ENCODE assay signal across 9 cellular contexts in the genomic region with DNA sequence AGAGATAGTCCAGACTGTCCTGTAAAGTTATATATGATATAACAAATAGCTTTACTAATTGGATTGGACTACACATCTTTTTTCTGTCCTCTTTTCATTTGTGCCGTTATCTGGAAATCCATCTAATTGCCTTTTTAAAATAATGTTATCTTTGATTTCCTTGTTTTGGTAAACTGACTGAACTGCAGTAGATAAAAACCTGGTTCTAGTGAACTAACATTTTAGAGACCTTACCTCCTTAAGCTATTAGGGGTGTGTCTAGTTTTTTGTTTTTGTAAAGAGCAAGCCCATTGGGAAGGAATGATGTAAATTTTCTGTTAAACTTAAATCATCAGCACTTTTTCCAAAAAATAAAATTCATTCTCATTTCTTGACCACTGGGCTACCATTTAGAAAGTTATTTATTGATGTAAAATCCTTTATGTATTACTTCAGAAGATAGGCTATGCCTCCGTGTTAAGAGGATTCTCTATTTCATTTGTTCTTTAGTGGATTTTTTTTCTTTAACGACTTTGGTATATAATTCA. TPM values are rescaled to one million over a fixed set of nuclear protein-coding genes. Genes with fewer than 3 reads are reported as not detected.
DNase-seq lines count a peak whose midpoint lies in the region; ATAC-seq, FAIRE-seq and TF ChIP-seq lines count a peak whose summit lies in the region.
"Had no signal": no experiment of that assay in that cellular context is flagged by ENCODE, and none has a peak within 500 bp of the region (broad histone marks: within the 10 kb centered on the region; RNA-seq: fewer than 3 reads in every experiment).

No MANE protein-coding gene starts in this region.

- TF ChIP-seq RAD21 in GM12878 (IDR thresholded peaks at IDR 0.05; ENCODE audit: insufficient read depth, low read depth, low read length), result no peak

- H3K79me2 ChIP-seq in GM12878 (ENCODE audit: control insufficient read depth, insufficient read depth, low read length), result peaks cover 77% of the 10 kb centered on the region

- CTCF ChIA-PET in GM12878 (lab: Yijun Ruan, JAX), result interaction anchor here (0.9 to 5.2 kb wide), 9 partner anchors 8 to 804 kb away, joined by 3 to 32 read pairs (median 4); no protein-coding TSS in a partner anchor

- peak overlapping the region; percentile 94 for H3K4me3 ChIP-seq in left ventricle myocardium inferior
- H3K4me3 ChIP-seq in GM12878, result peak overlapping the region; percentile 99
- H3K4me3 ChIP-seq in mononuclear cell (ENCODE audit: low read length), result peak overlapping the region; percentile 99

- RAD21 ChIA-PET in GM12878 (lab: Charles Lee; ENCODE audit: unreplicated experiment), result interaction anchor here (0.9 to 1.3 kb wide), 3 partner anchors 32 to 546 kb away, joined by 3 to 4 read pairs (median 3); no protein-coding TSS in a partner anchor

- no TSS peak for BruUV-seq in GM12878 (replicated peaks; lab: Mats Ljungman, UMichigan)

- intact Hi-C loops in left ventricle myocardium inferior (cut with micrococcal nuclease), result no loop called here
- intact Hi-C loops in cardiac septum (cut with DNase I), result loop anchor here (10.0 kb wide), 1 partner anchor 259 kb away; the partner anchor contains the start of gene HERC4
- intact Hi-C loops in GM12878 (cut with micrococcal nuclease; ENCODE audit: unreplicated experiment), result loop anchor here (5.0 to 10.0 kb wide), 2 partner anchors 452 to 571 kb away; partner anchors contain the start of genes DDX50 and SIRT1

- in situ Hi-C loops in GM12878 (cut with MboI), result loop anchor here (5.0 kb wide), 1 partner anchor 447 kb away; no protein-coding TSS in a partner anchor

- H4K20me1 ChIP-seq in GM12878 (ENCODE audit: control insufficient read depth, insufficient read depth), result no peaks in the 10 kb centered on the region; the same call in 1 of the 2 replicates

- H3K9me3 ChIP-seq in left ventricle myocardium inferior (replicated peaks), result no peaks in the 10 kb centered on the region
- H3K9me3 ChIP-seq in GM12878 (replicated peaks; ENCODE audit: control insufficient read depth, insufficient read depth, low read length), result no peaks in the 10 kb centered on the region
- H3K9me3 ChIP-seq in mononuclear cell (ENCODE audit: low read depth, low read length), result no peaks in the 10 kb centered on the region

- ATAC-seq in GM12878 (no peak), GM21515 (IDR thresholded peaks at IDR 0.05; ENCODE audit: unreplicated experiment) (no peak)

- WGBS in GM12878 (ENCODE audit: insufficient coverage, insufficient replicate concordance, low lambda C conversion rate, missing lambda C conversion rate), result 0% methylated on average over 3 of the region's 3 CpGs

- FAIRE-seq in GM12878 (lab: Jason Lieb, UNC), result no peak

- no peaks in the 10 kb centered on the region for H3K27me3 ChIP-seq in left ventricle myocardium inferior (ENCODE audit: low read depth)
- no peaks in the 10 kb centered on the region for H3K27me3 ChIP-seq in GM12878 (replicated peaks in 1 of 2; ENCODE audit: control insufficient read depth in 2 of 2, insufficient read depth in 2 of 2, low read length in 1 of 2)
- no peaks in the 10 kb centered on the region for H3K27me3 ChIP-seq in mononuclear cell (ENCODE audit: insufficient read depth, low read length)

- TF ChIP-seq POLR2A in GM12878 (IDR thresholded peaks at IDR 0.05; ENCODE audit: low read depth, low read length), result no peak

- SMC1A ChIA-PET in GM12878 (lab: Charles Lee; ENCODE audit: uncharacterized antibody, unreplicated experiment), result interaction anchor here (1.1 to 2.7 kb wide), 4 partner anchors 15 to 121 kb away, joined by 4 to 16 read pairs (median 7); no protein-coding TSS in a partner anchor

- TF ChIP-seq CTCF in left ventricle myocardium inferior (IDR thresholded peaks at IDR 0.05; ENCODE audit: borderline replicate concordance), result no peak
- TF ChIP-seq CTCF in GM12878 (IDR thresholded peaks at IDR 0.05 in 2 of 3, conservative IDR thresholded peaks at IDR 0.05 in 1 of 3; ENCODE audit: control insufficient read depth in 2 of 3, extremely low read depth in 1 of 3, insufficient read depth in 1 of 3, low read depth in 3 of 3, low read length in 3 of 3), result no peak

- POLR2A ChIA-PET in GM12878 (lab: Charles Lee), result interaction anchor here (0.8 to 5.7 kb wide), 5 partner anchors 9 to 169 kb away, joined by 3 to 37 read pairs (median 3); no protein-coding TSS in a partner anchor

- H3K36me3 ChIP-seq in left ventricle myocardium inferior, result peaks cover 6% of the 10 kb centered on the region
- H3K36me3 ChIP-seq in GM12878 (ENCODE audit: control insufficient read depth in 2 of 2, insufficient read depth in 2 of 2, low read length in 1 of 2), result peaks cover 0 to 10% of the 10 kb centered on the region in 2 experiments; a peak in 2 of 4 replicates

- no peak for TF ChIP-seq EP300 in GM12878 (IDR thresholded peaks at IDR 0.05; ENCODE audit: borderline replicate concordance in 1 of 2, control insufficient read depth in 1 of 2, low read depth in 2 of 2, low read length in 2 of 2)

- H3K9ac ChIP-seq in GM12878 (ENCODE audit: control insufficient read depth, insufficient read depth, low read length), result peak overlapping the region; percentile 100

- H3K4me1 ChIP-seq in left ventricle myocardium inferior (peaks cover 84% of the 10 kb centered on the region), GM12878 (ENCODE audit: control insufficient read depth, insufficient read depth, low read length) (no peaks in the 10 kb centered on the region; the same call in 1 of the 2 replicates), mononuclear cell (ENCODE audit: insufficient read depth, low read length) (peaks cover 61% of the 10 kb centered on the region)

- H3K27ac ChIP-seq in left ventricle myocardium inferior (replicated peaks) (peak overlapping the region; percentile 99), GM12878 (ENCODE audit: control insufficient read depth, insufficient read depth) (peak overlapping the region; percentile 99; the same call in 1 of the 2 replicates)

- H3K4me2 ChIP-seq in GM12878 (ENCODE audit: control insufficient read depth, insufficient read depth), result peak overlapping the region; percentile 71

- no peak for DNase-seq in left ventricle myocardium inferior
- DNase-seq in cardiac septum (ENCODE audit: low spot score), result no peak
- DNase-seq in GM12878 (ENCODE audit: low read depth, low spot score), result no peak
- no peak for DNase-seq in hippocampal formation (lab: John Stamatoyannopoulos, UW)
- no peak for DNase-seq in central memory CD4-positive, alpha-beta T cell
- DNase-seq in NCI-H2081 (lab: John Stamatoyannopoulos, UW), result no peak
- DNase-seq: NCI-H524 treated with DMSO at 0.1 percent for 48 hours had no signal

- H2AFZ ChIP-seq in GM12878 (ENCODE audit: control insufficient read depth, low read depth, low read length), result no peak overlapping the region

TF ChIP-seq in GM12878, 131 proteins besides CTCF, POLR2A, EP300 and RAD21:
- TF ChIP-seq STAT1 (conservative IDR thresholded peaks at IDR 0.05) (no peak), PAX5 (IDR thresholded peaks at IDR 0.05; ENCODE audit: borderline replicate concordance, low read depth, low read length) (no peak), SMC3 (IDR thresholded peaks at IDR 0.05; ENCODE audit: borderline replicate concordance, low read length) (no peak), POLR2AphosphoS2 (IDR thresholded peaks at IDR 0.05; ENCODE audit: low read depth, low read length) (no peak), SIX5 (IDR thresholded peaks at IDR 0.05; ENCODE audit: low read depth, low read length, severe bottlenecking) (no peak), BMI1 (IDR thresholded peaks at IDR 0.05; ENCODE audit: borderline replicate concordance) (no peak)

RNA-seq across cellular contexts. Expression of gene PBLD, which starts 1.2 kb away (rescaled TPM):
- total RNA-seq in left ventricle myocardium inferior (5.1 TPM), cardiac septum (6.9 TPM), GM12878 (2014; rRNA removed) (2.0 and 3.3 TPM in 2 replicates), GM12878 (2014; rRNA removed; fragmentation: Illumina TruSeq; extraction: Trizol) (2.5 and 2.8 TPM in 2 replicates), GM12878 (2021) (1.5 and 1.9 TPM in 2 replicates), mononuclear cell (2.7 TPM)
- 3.4 and 4.6 TPM in 2 replicates for total RNA-seq in GM12878 (2013; cell fraction: nucleolus; rRNA removed)
- polyA plus RNA-seq in GM12878 (2011; ENCODE audit: low read depth), result 1.5 TPM
- polyA plus RNA-seq in GM12878 (2011; rRNA removed) (0.68 and 0.78 TPM in 2 replicates), GM12878 (2014; fragmentation: Illumina TruSeq; extraction: Trizol) (2.8 and 3.4 TPM in 2 replicates), GM12878 (2014; fragmentation: Nextera tagmentation; extraction: Ambion mirVana) (1 to 10 TPM; 1.0 to 1.2 TPM), GM12878 (2014; rRNA removed) (1.4 and 1.6 TPM in 2 replicates), GM12878 (2016; fragmentation: Nextera tagmentation; extraction: Ambion mirVana) (1 to 10 TPM; 1.4 to 2.0 TPM)
- 0.42 and 0.51 TPM in 2 replicates for polyA plus RNA-seq in GM12878 (2011; cell fraction: cytosol; rRNA removed)
- 0.52 and 0.64 TPM in 2 replicates for polyA plus RNA-seq in GM12878 (2011; cell fraction: nucleus; rRNA removed)
- polyA plus RNA-seq in GM12878 (2012), result 1.2 and 1.4 TPM in 2 replicates
- polyA minus RNA-seq in GM12878 (2011; rRNA and poly(A)+ RNA removed), result 0.36 and 0.95 TPM in 2 replicates
- not detected in 2 replicates for polyA minus RNA-seq in GM12878 (2011; cell fraction: cytosol; rRNA and poly(A)+ RNA removed)
- 0.24 and 1.1 TPM in 2 replicates for polyA minus RNA-seq in GM12878 (2011; cell fraction: nucleus; rRNA and poly(A)+ RNA removed)

RNA-seq across cellular contexts. Expression of gene HNRNPH3, which starts 2.1 kb away (rescaled TPM):
- total RNA-seq in left ventricle myocardium inferior, result 138 TPM
- total RNA-seq in cardiac septum, result 110 TPM
- total RNA-seq in GM12878 (2013; cell fraction: nucleolus; rRNA removed), result 34.5 and 42.7 TPM in 2 replicates
- 20.1 and 23.4 TPM in 2 replicates for total RNA-seq in GM12878 (2014; rRNA removed)
- 21.1 and 24.0 TPM in 2 replicates for total RNA-seq in GM12878 (2014; rRNA removed; fragmentation: Illumina TruSeq; extraction: Trizol)
- total RNA-seq in GM12878 (2021), result 98.1 and 104 TPM in 2 replicates
- 121 TPM for polyA plus RNA-seq in GM12878 (2011; ENCODE audit: low read depth)
- 139 and 198 TPM in 2 replicates for polyA plus RNA-seq in GM12878 (2011; rRNA removed)
- 37.0 and 48.8 TPM in 2 replicates for polyA plus RNA-seq in GM12878 (2011; cell fraction: cytosol; rRNA removed)
- 65.8 and 101 TPM in 2 replicates for polyA plus RNA-seq in GM12878 (2011; cell fraction: nucleus; rRNA removed)
- polyA plus RNA-seq in GM12878 (2012), result 129 and 161 TPM in 2 replicates
- polyA plus RNA-seq in GM12878 (2014; fragmentation: Illumina TruSeq; extraction: Trizol), result 292 and 414 TPM in 2 replicates
- 10 to 100 TPM; 76.0 to 98.7 TPM for polyA plus RNA-seq in GM12878 (2014; fragmentation: Nextera tagmentation; extraction: Ambion mirVana)
- 142 and 181 TPM in 2 replicates for polyA plus RNA-seq in GM12878 (2014; rRNA removed)
- polyA plus RNA-seq in GM12878 (2016; fragmentation: Nextera tagmentation; extraction: Ambion mirVana), result 100 to 1,000 TPM; 198 to 230 TPM
- polyA minus RNA-seq in GM12878 (2011; rRNA and poly(A)+ RNA removed), result 51.1 and 78.9 TPM in 2 replicates
- polyA minus RNA-seq in GM12878 (2011; cell fraction: cytosol; rRNA and poly(A)+ RNA removed), result 16.0 and 28.8 TPM in 2 replicates
- 22.0 and 41.7 TPM in 2 replicates for polyA minus RNA-seq in GM12878 (2011; cell fraction: nucleus; rRNA and poly(A)+ RNA removed)
- total RNA-seq in mononuclear cell, result 53.4 TPM
